In the genomic region with DNA sequence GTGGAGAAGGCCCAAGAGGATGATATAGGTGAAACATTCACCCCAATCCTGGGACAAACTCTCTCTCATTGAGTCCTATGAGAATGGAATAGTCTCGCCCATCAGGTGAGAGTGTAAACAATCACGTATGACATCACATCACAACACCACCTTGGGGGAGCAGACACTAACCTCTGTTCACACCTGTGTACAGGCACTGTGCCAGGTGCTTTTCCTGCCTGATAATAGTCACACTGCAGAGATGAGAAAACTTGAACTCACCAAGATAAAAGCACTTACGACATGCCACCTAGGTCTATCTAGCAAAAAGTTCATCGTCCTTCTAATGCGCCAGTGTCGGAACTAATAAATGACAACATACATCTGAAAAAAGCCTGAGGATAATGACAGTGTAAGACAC, we compare ENCODE assay signal across 8 cellular contexts.
DNase-seq lines count a peak whose midpoint lies in the region; ATAC-seq, FAIRE-seq and TF ChIP-seq lines count a peak whose summit lies in the region.

No MANE protein-coding gene starts in this region.

- no peak overlapping the region for H3K4me2 ChIP-seq in HepG2 (ENCODE audit: low read depth, low read length)

- H3K36me3 Mint-ChIP-seq in effector memory CD8-positive, alpha-beta T cell (ENCODE audit: insufficient read depth): peaks cover 81% of the 10 kb centered on the region
- H3K36me3 Mint-ChIP-seq in glutamatergic neuron (ENCODE audit: unreplicated experiment): no peaks in the 10 kb centered on the region

- no peak for TF ChIP-seq POLR2A in HepG2 (IDR thresholded peaks at IDR 0.05; ENCODE audit: insufficient read depth in 1 of 2, low read depth in 2 of 2, low read length in 2 of 2)
- no peak for TF ChIP-seq POLR2A in transverse colon (IDR thresholded peaks at IDR 0.05)

- H3K36me3 ChIP-seq in liver (ENCODE audit: control insufficient read depth in 4 of 4, insufficient read depth in 3 of 4, low read depth in 1 of 4, low read length in 3 of 4) (peaks cover 0 to under 1% (median 0%) of the 10 kb centered on the region in 4 donors), HepG2 (replicated peaks in 1 of 2; ENCODE audit: control insufficient read depth in 1 of 2, insufficient read depth in 2 of 2, low read length in 2 of 2) (no peaks in the 10 kb centered on the region; a peak in 1 of 5 replicates), transverse colon (no peaks in the 10 kb centered on the region), colonic mucosa (no peaks in the 10 kb centered on the region)

- peak overlapping the region; percentile 74 to 92 for H3K27ac ChIP-seq in liver (ENCODE audit: low read depth in 1 of 2, low read length in 2 of 2)
- no peak overlapping the region for H3K27ac ChIP-seq in HepG2 (ENCODE audit: extremely low read length, insufficient read depth, low read length)
- no peak overlapping the region for H3K27ac ChIP-seq in transverse colon
- no peak overlapping the region for H3K27ac ChIP-seq in colonic mucosa

- H3K4me1 ChIP-seq in liver (ENCODE audit: control insufficient read depth in 4 of 4, insufficient read depth in 4 of 4, low read length in 3 of 4) (peaks cover 17 to 46% (median 36%) of the 10 kb centered on the region in 4 donors), HepG2 (ENCODE audit: insufficient read depth, low read length) (peaks cover 60% of the 10 kb centered on the region), transverse colon (peaks cover 12 to 38% (median 19%) of the 10 kb centered on the region in 4 donors), colonic mucosa (peaks cover 13% of the 10 kb centered on the region)

- no TSS peak for BruUV-seq in HepG2 (replicated peaks; lab: Mats Ljungman, UMichigan)

- intact Hi-C loops in HepG2 (cut with micrococcal nuclease; ENCODE audit: unreplicated experiment): no loop called here
- intact Hi-C loops in transverse colon (cut with DNase I; ENCODE audit: low total_unique reads): no loop called here
- intact Hi-C loops in colonic mucosa (cut with DNase I): no loop called here

- TF ChIP-seq CTCF in liver (IDR thresholded peaks at IDR 0.05; ENCODE audit: low read depth, low read length, missing input control) (no peak), HepG2 (CRISPR knock-in tag; IDR thresholded peaks at IDR 0.05) (no peak), transverse colon (IDR thresholded peaks at IDR 0.05) (no peak), colonic mucosa (IDR thresholded peaks at IDR 0.05) (no peak), glutamatergic neuron (IDR thresholded peaks at IDR 0.05; ENCODE audit: partially characterized antibody, unreplicated experiment) (no peak)

- in situ Hi-C loops in HepG2 (cut with HindIII; ENCODE audit: extremely low pct_ligation_motif_present, low pct_unique_long_range_greater_than_20kb): no loop called here
- in situ Hi-C loops in transverse colon (cut with MboI; ENCODE audit: low pct_ligation_motif_present in 1 of 4, low pct_unique_long_range_greater_than_20kb in 1 of 4, low sequenced_read_pairs in 3 of 4): no loop called here

- H3K4me3 Mint-ChIP-seq in effector memory CD8-positive, alpha-beta T cell: peak overlapping the region; percentile 80 to 83
- H3K4me3 Mint-ChIP-seq in glutamatergic neuron (ENCODE audit: unreplicated experiment): no peak overlapping the region

- H3K4me3 ChIP-seq in liver (ENCODE audit: low read depth in 1 of 3, low read length in 3 of 3) (no peak overlapping the region), HepG2 (replicated peaks in 1 of 3; ENCODE audit: insufficient read depth in 1 of 3, low read depth in 2 of 3, low read length in 3 of 3) (no peak overlapping the region), transverse colon (no peak overlapping the region), colonic mucosa (no peak overlapping the region)

- ATAC-seq in HepG2 (no peak), GM21529 (IDR thresholded peaks at IDR 0.05; ENCODE audit: unreplicated experiment) (no peak)
- peak; percentile 58 for ATAC-seq in effector memory CD8-positive, alpha-beta T cell (replicated peaks)

- H3K27me3 Mint-ChIP-seq in effector memory CD8-positive, alpha-beta T cell: no peaks in the 10 kb centered on the region
- peaks cover 2% of the 10 kb centered on the region for H3K27me3 Mint-ChIP-seq in glutamatergic neuron (ENCODE audit: unreplicated experiment)

- no peak for TF ChIP-seq EP300 in HepG2 (IDR thresholded peaks at IDR 0.05; ENCODE audit: low read depth in 2 of 2, low read length in 2 of 2)
- TF ChIP-seq EP300 in HepG2 (CRISPR knock-in tag; IDR thresholded peaks at IDR 0.05; ENCODE audit: borderline replicate concordance): no peak
- TF ChIP-seq EP300 in transverse colon (IDR thresholded peaks at IDR 0.05; ENCODE audit: low read depth): no peak

- H3K4me1 Mint-ChIP-seq in effector memory CD8-positive, alpha-beta T cell (ENCODE audit: low read depth in 2 of 2): peaks cover 74 to 87% of the 10 kb centered on the region in 2 donors
- peaks cover 30% of the 10 kb centered on the region for H3K4me1 Mint-ChIP-seq in glutamatergic neuron (ENCODE audit: low read depth, unreplicated experiment)

- no peaks in the 10 kb centered on the region for H3K27me3 ChIP-seq in liver (ENCODE audit: control insufficient read depth in 4 of 4, insufficient read depth in 4 of 4, low read length in 3 of 4)
- no peaks in the 10 kb centered on the region for H3K27me3 ChIP-seq in HepG2 (ENCODE audit: control insufficient read depth in 1 of 2, insufficient read depth in 2 of 2, low read length in 2 of 2)
- H3K27me3 ChIP-seq in transverse colon: no peaks in the 10 kb centered on the region
- no peaks in the 10 kb centered on the region for H3K27me3 ChIP-seq in colonic mucosa

- peaks cover 57% of the 10 kb centered on the region for H3K79me2 ChIP-seq in HepG2 (ENCODE audit: insufficient read depth, low read length)

- FAIRE-seq in HepG2 (lab: Jason Lieb, UNC): no peak

- no peaks in the 10 kb centered on the region for H4K20me1 ChIP-seq in HepG2 (ENCODE audit: insufficient read depth, low read length)

- H2AFZ ChIP-seq in HepG2 (ENCODE audit: low read length): no peak overlapping the region

- no peak for DNase-seq in HepG2 (ENCODE audit: low spot score)
- peak; percentile 78 for DNase-seq in activated CD4-positive, alpha-beta T cell treated with anti-CD3 and anti-CD28 coated beads, Interleukin-2, amount 50 U/mL, for 1 hour
- DNase-seq in effector memory CD8-positive, alpha-beta T cell: peak; percentile 73 to 82 (median 79)
- peak; percentile 51 for DNase-seq in transverse colon
- no peak for DNase-seq in colonic mucosa
- no peak for DNase-seq in glutamatergic neuron

- H3K9ac ChIP-seq in liver (ENCODE audit: low read depth in 1 of 2, low read length in 2 of 2) (no peak overlapping the region), HepG2 (ENCODE audit: insufficient read depth, low read depth, low read length) (no peak overlapping the region), colonic mucosa (ENCODE audit: low read depth in 2 of 2, low read length in 2 of 2) (no peak overlapping the region)

- POLR2A ChIA-PET in HepG2 (lab: Yijun Ruan, JAX): no interaction called here

- CTCF ChIA-PET in HepG2 (lab: Yijun Ruan, JAX; ENCODE audit: low intra/inter-chr PET ratio, low total read pairs): no interaction called here

- peak; percentile 11 to 37 for TF ChIP-seq RAD21 in liver (IDR thresholded peaks at IDR 0.05)
- no peak for TF ChIP-seq RAD21 in HepG2 (CRISPR knock-in tag; IDR thresholded peaks at IDR 0.05)

- H3K9me3 Mint-ChIP-seq in effector memory CD8-positive, alpha-beta T cell: no peaks in the 10 kb centered on the region
- peaks cover 4% of the 10 kb centered on the region for H3K9me3 Mint-ChIP-seq in glutamatergic neuron (ENCODE audit: unreplicated experiment)

- H3K9me3 ChIP-seq in liver (ENCODE audit: control insufficient read depth in 4 of 4, low read length in 3 of 4) (no peaks in the 10 kb centered on the region), HepG2 (ENCODE audit: low read length) (no peaks in the 10 kb centered on the region), transverse colon (no peaks in the 10 kb centered on the region), colonic mucosa (no peaks in the 10 kb centered on the region)

- WGBS in liver: 41% methylated on average over 6 of the region's 6 CpGs
- 98% methylated on average over 6 of the region's 6 CpGs for WGBS in HepG2 (ENCODE audit: low lambda C conversion rate)
- WGBS in transverse colon (ENCODE audit: low coverage in 1 of 2), 2 donors: 76 to 89% methylated on average over 6 of the region's 6 CpGs

- H3K27ac Mint-ChIP-seq in effector memory CD8-positive, alpha-beta T cell: peak overlapping the region; percentile 98 to 99
- no peak overlapping the region for H3K27ac Mint-ChIP-seq in glutamatergic neuron (ENCODE audit: unreplicated experiment)

TF ChIP-seq in liver, 16 proteins besides CTCF, POLR2A, EP300 and RAD21:
- TF ChIP-seq JUND (IDR thresholded peaks at IDR 0.05) (peak in 1 of 2 donors; percentile 24), GABPA (IDR thresholded peaks at IDR 0.05 in 1 of 2, conservative IDR thresholded peaks at IDR 0.05 in 1 of 2) (no peak), RXRA (IDR thresholded peaks at IDR 0.05) (peak; percentile 47 to 57), FOXA2 (IDR thresholded peaks at IDR 0.05) (peak; percentile 24), NR2F2 (IDR thresholded peaks at IDR 0.05) (no peak), SP1 (IDR thresholded peaks at IDR 0.05) (peak; percentile 40), HNF4A (conservative IDR thresholded peaks at IDR 0.05) (peak; percentile 20 to 29), HNF4G (IDR thresholded peaks at IDR 0.05) (no peak), TAF1 (conservative IDR thresholded peaks at IDR 0.05) (no peak), FOXA1 (IDR thresholded peaks at IDR 0.05) (no peak)
- TF ChIP-seq, protein P1, sequence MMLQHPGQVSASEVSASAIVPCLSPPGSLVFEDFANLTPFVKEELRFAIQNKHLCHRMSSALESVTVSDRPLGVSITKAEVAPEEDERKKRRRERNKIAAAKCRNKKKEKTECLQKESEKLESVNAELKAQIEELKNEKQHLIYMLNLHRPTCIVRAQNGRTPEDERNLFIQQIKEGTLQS (IDR thresholded peaks at IDR 0.05): no peak

TF ChIP-seq in HepG2, 621 proteins besides CTCF, POLR2A, EP300 and RAD21:
- TF ChIP-seq ZNF253 (CRISPR knock-in tag; IDR thresholded peaks at IDR 0.05; ENCODE audit: borderline replicate concordance): no peak
TF ChIP-seq in HepG2: peak in this region for 0.

Comparison
In these comparisons a context has a peak if more than half of its experiments do, and no peak if none do; other contexts are left out.
1. H3K27ac ChIP-seq: peak in liver (2 of 2); none in HepG2 (single experiment), transverse colon (0 of 4) and colonic mucosa (single experiment).
2. DNase-seq: peak in activated CD4-positive, alpha-beta T cell treated with anti-CD3 and anti-CD28 coated beads, Interleukin-2, amount 50 U/mL, for 1 hour (single experiment), effector memory CD8-positive, alpha-beta T cell (3 of 3) and transverse colon (single experiment); none in HepG2 (single experiment), colonic mucosa (single experiment) and glutamatergic neuron (single experiment).